In the genomic region with DNA sequence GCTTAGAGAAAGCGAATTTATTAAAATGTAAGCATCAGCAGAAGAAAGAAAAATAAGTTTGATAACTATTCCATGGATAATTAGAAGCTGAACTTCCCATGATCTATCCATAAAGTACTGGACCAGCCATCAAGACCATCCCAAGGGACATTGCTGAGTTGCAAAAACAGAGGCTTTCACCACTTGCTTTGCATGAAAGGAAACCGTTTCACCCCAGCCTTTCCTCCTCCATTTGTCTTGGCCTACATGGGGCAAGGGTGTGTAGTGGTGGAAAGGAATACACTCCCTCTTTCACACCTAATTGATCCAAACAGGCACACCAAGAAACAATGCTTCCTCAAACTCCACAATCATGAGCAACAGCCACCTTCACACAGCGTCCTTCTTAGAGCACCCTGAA, we compare ENCODE assay signal across 15 cellular contexts. TPM values are rescaled to one million over a fixed set of nuclear protein-coding genes. Genes with fewer than 3 reads are reported as not detected.
DNase-seq lines count a peak whose midpoint lies in the region; ATAC-seq lines count a peak whose summit lies in the region.
"Had no signal": no experiment of that assay in that cellular context is flagged by ENCODE, and none has a peak within 500 bp of the region (broad histone marks: within the 10 kb centered on the region; RNA-seq: fewer than 3 reads in every experiment).

No MANE protein-coding gene starts in this region.

- no peaks in the 10 kb centered on the region for H3K27me3 Mint-ChIP-seq in T-helper 1 cell treated with Interleukin-12 subunit alpha and Interleukin-12 subunit beta and Interleukin-4 antibody, amounts not matched to agents 30 μg/mL and 1 μg/mL, for 36 hours (ENCODE audit: low read depth)
- no peaks in the 10 kb centered on the region for H3K27me3 Mint-ChIP-seq in T-helper 17 cell
- no peaks in the 10 kb centered on the region for H3K27me3 Mint-ChIP-seq in memory B cell

- no peaks in the 10 kb centered on the region for H3K9me3 ChIP-seq in T-helper 17 cell (ENCODE audit: control insufficient read depth, low read length, poor library complexity, severe bottlenecking)
- H3K9me3 ChIP-seq: suprapubic skin had no signal

- H3K4me3 Mint-ChIP-seq in T-helper 1 cell treated with Interleukin-12 subunit alpha and Interleukin-12 subunit beta and Interleukin-4 antibody, amounts not matched to agents 30 μg/mL and 1 μg/mL, for 36 hours, result peak overlapping the region; percentile 52
- peak overlapping the region; percentile 77 for H3K4me3 Mint-ChIP-seq in T-helper 17 cell
- peak overlapping the region; percentile 72 for H3K4me3 Mint-ChIP-seq in memory B cell
- H3K4me3 Mint-ChIP-seq: WTC11 had no signal

- peak overlapping the region; percentile 83 for H3K27ac Mint-ChIP-seq in T-helper 1 cell treated with Interleukin-12 subunit alpha and Interleukin-12 subunit beta and Interleukin-4 antibody, amounts not matched to agents 30 μg/mL and 1 μg/mL, for 36 hours
- peak overlapping the region; percentile 94 for H3K27ac Mint-ChIP-seq in T-helper 17 cell
- H3K27ac Mint-ChIP-seq in memory B cell, result peak overlapping the region; percentile 85
- H3K27ac Mint-ChIP-seq: WTC11 had no signal

- ATAC-seq in GM21423 (IDR thresholded peaks at IDR 0.05; ENCODE audit: unreplicated experiment) (peak; percentile 37), T-helper 17 cell (peak; percentile 5), memory B cell (ENCODE audit: low read depth) (no peak), HG02981 (IDR thresholded peaks at IDR 0.05; ENCODE audit: unreplicated experiment) (no peak)
- ATAC-seq: left colon, WTC11 had no signal

- DNase-seq in T-helper 1 cell (no peak), T-helper 17 cell (no peak), memory B cell (ENCODE audit: low spot score in 2 of 2) (no peak), NCI-H1105 (lab: John Stamatoyannopoulos, UW) (no peak)
- no peak for DNase-seq in stimulated activated CD4-positive, alpha-beta T cell treated with anti-CD3 and anti-CD28 coated beads, Interleukin-4, amount 100 ng/mL, for 4 hours
- DNase-seq: hypothalamus, left colon, NCI-H2171, NCI-H774, SW 1271 had no signal

- H3K9me3 Mint-ChIP-seq in T-helper 1 cell treated with Interleukin-12 subunit alpha and Interleukin-12 subunit beta and Interleukin-4 antibody, amounts not matched to agents 30 μg/mL and 1 μg/mL, for 36 hours, result no peaks in the 10 kb centered on the region
- H3K9me3 Mint-ChIP-seq in memory B cell, result no peaks in the 10 kb centered on the region
- H3K9me3 Mint-ChIP-seq: WTC11 had no signal

- peaks cover 8% of the 10 kb centered on the region for H3K36me3 Mint-ChIP-seq in T-helper 1 cell treated with Interleukin-12 subunit alpha and Interleukin-12 subunit beta and Interleukin-4 antibody, amounts not matched to agents 30 μg/mL and 1 μg/mL, for 36 hours (ENCODE audit: low read depth)
- H3K36me3 Mint-ChIP-seq in T-helper 17 cell (ENCODE audit: low read depth) (peaks cover 3% of the 10 kb centered on the region), memory B cell (no peaks in the 10 kb centered on the region)
- H3K36me3 Mint-ChIP-seq: WTC11 had no signal

- peaks cover 75% of the 10 kb centered on the region for H3K4me1 Mint-ChIP-seq in T-helper 1 cell treated with Interleukin-12 subunit alpha and Interleukin-12 subunit beta and Interleukin-4 antibody, amounts not matched to agents 30 μg/mL and 1 μg/mL, for 36 hours (ENCODE audit: low read depth)
- peaks cover 70% of the 10 kb centered on the region for H3K4me1 Mint-ChIP-seq in T-helper 17 cell
- H3K4me1 Mint-ChIP-seq in memory B cell, result peaks cover 55% of the 10 kb centered on the region

RNA-seq across cellular contexts. Expression of a gene that starts 10.4 kb away (rescaled TPM):
- 10 to 100 TPM; 73.6 to 78.6 TPM for total RNA-seq in T-helper 17 cell

Comparison
In these comparisons a context has a peak if more than half of its experiments do, and no peak if none do; other contexts are left out.
1. ATAC-seq: peak in GM21423 (single experiment) and T-helper 17 cell (single experiment); none in memory B cell (single experiment) and HG02981 (single experiment).
2. Peak in every context shown above with its lines, with median percentiles within 50 percentile points of each other: H3K27ac Mint-ChIP-seq and H3K4me3 Mint-ChIP-seq.